ENCODE assay signal across 1 cellular context in the genomic region with DNA sequence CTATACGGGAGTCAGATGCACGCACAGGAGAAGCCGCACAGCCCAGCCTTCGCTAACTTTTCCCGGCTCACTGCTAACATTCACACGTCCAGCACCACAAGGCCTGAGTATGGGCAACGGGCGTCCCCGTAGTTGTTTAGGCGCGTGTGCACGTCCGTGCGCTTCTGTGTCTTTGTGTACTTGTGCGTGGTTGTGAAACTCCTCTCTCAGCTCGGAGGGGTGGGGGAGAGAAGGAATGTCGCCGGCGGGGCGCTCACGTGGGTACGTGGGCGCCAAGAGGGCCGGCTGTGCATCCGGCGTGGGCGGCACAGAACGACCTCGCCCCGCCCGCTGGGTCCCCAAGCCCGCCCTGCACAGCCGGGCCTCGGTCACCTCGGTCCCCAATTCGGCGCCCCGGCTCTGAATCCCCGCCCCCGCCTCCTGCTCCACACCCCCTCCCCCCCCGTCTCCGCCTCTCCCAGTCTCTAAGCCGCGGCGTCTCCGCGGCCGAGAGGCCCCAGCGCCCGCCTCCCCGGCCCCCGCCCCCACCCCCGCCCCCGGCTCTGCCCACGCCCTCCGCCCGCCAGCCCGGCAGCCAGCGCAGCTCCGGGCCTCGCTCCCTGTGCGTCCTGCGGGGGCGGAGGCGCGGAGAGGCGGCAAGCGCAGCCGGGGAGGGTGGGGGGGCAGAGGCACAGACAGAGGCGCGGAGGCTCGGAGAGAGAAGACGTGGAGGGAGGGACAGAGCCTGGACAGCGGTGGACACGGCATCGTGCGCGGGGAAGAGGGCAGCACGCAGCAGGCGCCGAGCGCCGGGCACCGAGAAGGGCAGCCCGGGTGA.
TF ChIP-seq lines count a peak whose summit lies in the region.

A gene with protein sequence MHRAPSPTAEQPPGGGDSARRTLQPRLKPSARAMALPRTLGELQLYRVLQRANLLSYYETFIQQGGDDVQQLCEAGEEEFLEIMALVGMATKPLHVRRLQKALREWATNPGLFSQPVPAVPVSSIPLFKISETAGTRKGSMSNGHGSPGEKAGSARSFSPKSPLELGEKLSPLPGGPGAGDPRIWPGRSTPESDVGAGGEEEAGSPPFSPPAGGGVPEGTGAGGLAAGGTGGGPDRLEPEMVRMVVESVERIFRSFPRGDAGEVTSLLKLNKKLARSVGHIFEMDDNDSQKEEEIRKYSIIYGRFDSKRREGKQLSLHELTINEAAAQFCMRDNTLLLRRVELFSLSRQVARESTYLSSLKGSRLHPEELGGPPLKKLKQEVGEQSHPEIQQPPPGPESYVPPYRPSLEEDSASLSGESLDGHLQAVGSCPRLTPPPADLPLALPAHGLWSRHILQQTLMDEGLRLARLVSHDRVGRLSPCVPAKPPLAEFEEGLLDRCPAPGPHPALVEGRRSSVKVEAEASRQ (plus strand): TSS at position 673 of the 817 bp plus-strand sequence. CDS start 158 bp downstream, outside the sequence.

TF ChIP-seq in K562, 482 proteins besides CTCF, POLR2A, EP300 and RAD21 (continued from another document and continues in another):
- no peak for TF ChIP-seq ZBTB5 (IDR thresholded peaks at IDR 0.05)
- peak; percentile 69; the same call in 1 of the 2 replicates for TF ChIP-seq EP400 (IDR thresholded peaks at IDR 0.05)
- TF ChIP-seq ZBTB12 (CRISPR knock-in tag; IDR thresholded peaks at IDR 0.05), result no peak; the same call in 1 of the 2 replicates
- peak; percentile 74 for TF ChIP-seq ETV1 (tag; conservative IDR thresholded peaks at IDR 0.05; ENCODE audit: low read depth)
- peak; percentile 84 for TF ChIP-seq ZFX (CRISPR knock-in tag; IDR thresholded peaks at IDR 0.05)
- no peak for TF ChIP-seq RBM14 (IDR thresholded peaks at IDR 0.05; ENCODE audit: borderline replicate concordance, insufficient read depth, low read depth, low read length)
- no peak for TF ChIP-seq TAF9B (IDR thresholded peaks at IDR 0.05; ENCODE audit: partially characterized antibody)
- no peak for TF ChIP-seq MCM3 (IDR thresholded peaks at IDR 0.05)
- peak; percentile 62; the same call in 1 of the 2 replicates for TF ChIP-seq GABPB1 (CRISPR knock-in tag; IDR thresholded peaks at IDR 0.05)
- peak; percentile 34; the same call in 1 of the 2 replicates for TF ChIP-seq SP1 (CRISPR knock-in tag; IDR thresholded peaks at IDR 0.05)
- no peak for TF ChIP-seq ZNF175 (CRISPR knock-in tag; IDR thresholded peaks at IDR 0.05; ENCODE audit: low read depth)
- TF ChIP-seq SPI1 (IDR thresholded peaks at IDR 0.05; ENCODE audit: borderline replicate concordance, low read depth, low read length), result no peak
- no peak for TF ChIP-seq ARHGAP35 (IDR thresholded peaks at IDR 0.05; ENCODE audit: partially characterized antibody)
- no peak for TF ChIP-seq POU5F1 (IDR thresholded peaks at IDR 0.05; ENCODE audit: borderline replicate concordance, low read depth, low read length, partially characterized antibody)
- no peak for TF ChIP-seq RUNX1 (IDR thresholded peaks at IDR 0.05; ENCODE audit: low read depth)
- TF ChIP-seq U2AF2 (optimal IDR thresholded peaks at IDR 0.05; ENCODE audit: low read depth, low read length), result no peak
- peak; percentile 50; the same call in 1 of the 2 replicates for TF ChIP-seq GATAD2A (IDR thresholded peaks at IDR 0.05)
- peak in 1 of 3 experiments; percentile 49; a peak in 2 of 6 replicates for TF ChIP-seq ZBTB11 (CRISPR knock-in tag; IDR thresholded peaks at IDR 0.05)
- TF ChIP-seq, protein P1, sequence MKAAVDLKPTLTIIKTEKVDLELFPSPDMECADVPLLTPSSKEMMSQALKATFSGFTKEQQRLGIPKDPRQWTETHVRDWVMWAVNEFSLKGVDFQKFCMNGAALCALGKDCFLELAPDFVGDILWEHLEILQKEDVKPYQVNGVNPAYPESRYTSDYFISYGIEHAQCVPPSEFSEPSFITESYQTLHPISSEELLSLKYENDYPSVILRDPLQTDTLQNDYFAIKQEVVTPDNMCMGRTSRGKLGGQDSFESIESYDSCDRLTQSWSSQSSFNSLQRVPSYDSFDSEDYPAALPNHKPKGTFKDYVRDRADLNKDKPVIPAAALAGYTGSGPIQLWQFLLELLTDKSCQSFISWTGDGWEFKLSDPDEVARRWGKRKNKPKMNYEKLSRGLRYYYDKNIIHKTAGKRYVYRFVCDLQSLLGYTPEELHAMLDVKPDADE (conservative IDR thresholded peaks at IDR 0.05; ENCODE audit: control insufficient read depth, low read depth, low read length), result peak; percentile 11; the same call in 1 of the 2 replicates
- TF ChIP-seq, protein P2, sequence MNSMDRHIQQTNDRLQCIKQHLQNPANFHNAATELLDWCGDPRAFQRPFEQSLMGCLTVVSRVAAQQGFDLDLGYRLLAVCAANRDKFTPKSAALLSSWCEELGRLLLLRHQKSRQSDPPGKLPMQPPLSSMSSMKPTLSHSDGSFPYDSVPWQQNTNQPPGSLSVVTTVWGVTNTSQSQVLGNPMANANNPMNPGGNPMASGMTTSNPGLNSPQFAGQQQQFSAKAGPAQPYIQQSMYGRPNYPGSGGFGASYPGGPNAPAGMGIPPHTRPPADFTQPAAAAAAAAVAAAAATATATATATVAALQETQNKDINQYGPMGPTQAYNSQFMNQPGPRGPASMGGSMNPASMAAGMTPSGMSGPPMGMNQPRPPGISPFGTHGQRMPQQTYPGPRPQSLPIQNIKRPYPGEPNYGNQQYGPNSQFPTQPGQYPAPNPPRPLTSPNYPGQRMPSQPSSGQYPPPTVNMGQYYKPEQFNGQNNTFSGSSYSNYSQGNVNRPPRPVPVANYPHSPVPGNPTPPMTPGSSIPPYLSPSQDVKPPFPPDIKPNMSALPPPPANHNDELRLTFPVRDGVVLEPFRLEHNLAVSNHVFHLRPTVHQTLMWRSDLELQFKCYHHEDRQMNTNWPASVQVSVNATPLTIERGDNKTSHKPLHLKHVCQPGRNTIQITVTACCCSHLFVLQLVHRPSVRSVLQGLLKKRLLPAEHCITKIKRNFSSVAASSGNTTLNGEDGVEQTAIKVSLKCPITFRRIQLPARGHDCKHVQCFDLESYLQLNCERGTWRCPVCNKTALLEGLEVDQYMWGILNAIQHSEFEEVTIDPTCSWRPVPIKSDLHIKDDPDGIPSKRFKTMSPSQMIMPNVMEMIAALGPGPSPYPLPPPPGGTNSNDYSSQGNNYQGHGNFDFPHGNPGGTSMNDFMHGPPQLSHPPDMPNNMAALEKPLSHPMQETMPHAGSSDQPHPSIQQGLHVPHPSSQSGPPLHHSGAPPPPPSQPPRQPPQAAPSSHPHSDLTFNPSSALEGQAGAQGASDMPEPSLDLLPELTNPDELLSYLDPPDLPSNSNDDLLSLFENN (IDR thresholded peaks at IDR 0.05; ENCODE audit: low read depth in 2 of 2, low read length in 2 of 2), result no peak
- no peak for TF ChIP-seq HMG20A (CRISPR knock-in tag; conservative IDR thresholded peaks at IDR 0.05)
- no peak for TF ChIP-seq EHMT2 (IDR thresholded peaks at IDR 0.05)
- peak; percentile 57 for TF ChIP-seq CHD1 (IDR thresholded peaks at IDR 0.05; ENCODE audit: low read length)
- TF ChIP-seq, protein P3, sequence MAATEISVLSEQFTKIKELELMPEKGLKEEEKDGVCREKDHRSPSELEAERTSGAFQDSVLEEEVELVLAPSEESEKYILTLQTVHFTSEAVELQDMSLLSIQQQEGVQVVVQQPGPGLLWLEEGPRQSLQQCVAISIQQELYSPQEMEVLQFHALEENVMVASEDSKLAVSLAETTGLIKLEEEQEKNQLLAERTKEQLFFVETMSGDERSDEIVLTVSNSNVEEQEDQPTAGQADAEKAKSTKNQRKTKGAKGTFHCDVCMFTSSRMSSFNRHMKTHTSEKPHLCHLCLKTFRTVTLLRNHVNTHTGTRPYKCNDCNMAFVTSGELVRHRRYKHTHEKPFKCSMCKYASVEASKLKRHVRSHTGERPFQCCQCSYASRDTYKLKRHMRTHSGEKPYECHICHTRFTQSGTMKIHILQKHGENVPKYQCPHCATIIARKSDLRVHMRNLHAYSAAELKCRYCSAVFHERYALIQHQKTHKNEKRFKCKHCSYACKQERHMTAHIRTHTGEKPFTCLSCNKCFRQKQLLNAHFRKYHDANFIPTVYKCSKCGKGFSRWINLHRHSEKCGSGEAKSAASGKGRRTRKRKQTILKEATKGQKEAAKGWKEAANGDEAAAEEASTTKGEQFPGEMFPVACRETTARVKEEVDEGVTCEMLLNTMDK (IDR thresholded peaks at IDR 0.05; ENCODE audit: borderline replicate concordance, insufficient read depth, low read depth, low read length, poor library complexity, severe bottlenecking), result no peak
- TF ChIP-seq HNRNPH1 (optimal IDR thresholded peaks at IDR 0.05; ENCODE audit: low read depth, low read length), result no peak
- peak; percentile 53; the same call in 1 of the 2 replicates for TF ChIP-seq POLR2AphosphoS5 (IDR thresholded peaks at IDR 0.05; ENCODE audit: control insufficient read depth, insufficient read depth, low read depth, low read length)
- TF ChIP-seq, protein P4, sequence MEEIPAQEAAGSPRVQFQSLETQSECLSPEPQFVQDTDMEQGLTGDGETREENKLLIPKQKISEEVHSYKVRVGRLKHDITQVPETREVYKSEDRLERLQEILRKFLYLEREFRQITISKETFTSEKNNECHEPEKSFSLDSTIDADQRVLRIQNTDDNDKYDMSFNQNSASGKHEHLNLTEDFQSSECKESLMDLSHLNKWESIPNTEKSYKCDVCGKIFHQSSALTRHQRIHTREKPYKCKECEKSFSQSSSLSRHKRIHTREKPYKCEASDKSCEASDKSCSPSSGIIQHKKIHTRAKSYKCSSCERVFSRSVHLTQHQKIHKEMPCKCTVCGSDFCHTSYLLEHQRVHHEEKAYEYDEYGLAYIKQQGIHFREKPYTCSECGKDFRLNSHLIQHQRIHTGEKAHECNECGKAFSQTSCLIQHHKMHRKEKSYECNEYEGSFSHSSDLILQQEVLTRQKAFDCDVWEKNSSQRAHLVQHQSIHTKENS (CRISPR knock-in tag; IDR thresholded peaks at IDR 0.05), result no peak
- no peak for TF ChIP-seq NR3C1 (CRISPR knock-in tag; IDR thresholded peaks at IDR 0.05)
- peak; percentile 76; the same call in 1 of the 2 replicates for TF ChIP-seq MYC (IDR thresholded peaks at IDR 0.05; ENCODE audit: low read depth, low read length)
- TF ChIP-seq MYC (CRISPR knock-in tag; IDR thresholded peaks at IDR 0.05; ENCODE audit: borderline replicate concordance, low read depth), result no peak
- no peak for TF ChIP-seq ZNF384 (IDR thresholded peaks at IDR 0.05; ENCODE audit: low read depth, low read length)
- peak; percentile 95 for TF ChIP-seq CEBPB (tag; IDR thresholded peaks at IDR 0.05)
- TF ChIP-seq ZSCAN29 (IDR thresholded peaks at IDR 0.05), result no peak
- peak; percentile 92 for TF ChIP-seq BHLHE40 (IDR thresholded peaks at IDR 0.05; ENCODE audit: low read length)
- no peak for TF ChIP-seq ESRRB (CRISPR knock-in tag; IDR thresholded peaks at IDR 0.05; ENCODE audit: borderline replicate concordance)
- no peak for TF ChIP-seq CGGBP1 (CRISPR knock-in tag; IDR thresholded peaks at IDR 0.05)
- no peak for TF ChIP-seq ZFP30 (CRISPR knock-in tag; IDR thresholded peaks at IDR 0.05; ENCODE audit: borderline replicate concordance)
- TF ChIP-seq PHB2 (IDR thresholded peaks at IDR 0.05; ENCODE audit: low read depth), result no peak
